10 cellular contexts compared by ENCODE assay signal in genomic region chr4:15233626-15234025, GRCh38.
DNase-seq lines count a peak whose midpoint lies in the region; ATAC-seq, FAIRE-seq and TF ChIP-seq lines count a peak whose summit lies in the region.
"Had no signal": no experiment of that assay in that cellular context is flagged by ENCODE, and none has a peak within 500 bp of the region (broad histone marks: within the 10 kb centered on the region; RNA-seq: fewer than 3 reads in every experiment).

No MANE protein-coding gene starts in this region.

- ATAC-seq in GM19395 (IDR thresholded peaks at IDR 0.05; ENCODE audit: unreplicated experiment) (peak; percentile 61), HG03342 (IDR thresholded peaks at IDR 0.05; ENCODE audit: unreplicated experiment) (no peak)

- peak; percentile 7 for DNase-seq in AG10803 (ENCODE audit: low read depth)
- peak; percentile 7 to 13 for DNase-seq in activated CD4-positive, alpha-beta T cell treated with anti-CD3 and anti-CD28 coated beads, Interleukin-2, amount 50 U/mL, for 48 hours
- DNase-seq in H54 (ENCODE audit: insufficient read length, low spot score): no peak
- no peak for DNase-seq in activated gamma-delta T cell (lab: John Stamatoyannopoulos, UW)
- no peak for DNase-seq in G401 (ENCODE audit: low spot score)
- DNase-seq: DMS79 had no signal

- 96 to 98% methylated on average over 5 of the region's 5 CpGs for WGBS in mesodermal cell (ENCODE audit: insufficient coverage in 2 of 2), 2 experiments

- no peak for FAIRE-seq in H54 (lab: Jason Lieb, UNC)

- H3K4me1 ChIP-seq in mesodermal cell (ENCODE audit: control insufficient read depth, insufficient read depth, low read length, poor library complexity, severe bottlenecking): peaks cover 21% of the 10 kb centered on the region
- H3K4me1 ChIP-seq: HAP-1 had no signal

- H3K36me3 ChIP-seq in mesodermal cell (ENCODE audit: control insufficient read depth, insufficient read depth, low read length): no peaks in the 10 kb centered on the region
- H3K36me3 ChIP-seq: HAP-1 had no signal

- H3K4me3 ChIP-seq in AG10803 (ENCODE audit: low read length): no peak overlapping the region
- no peak overlapping the region for H3K4me3 ChIP-seq in mesodermal cell (ENCODE audit: extremely low read depth, insufficient read depth, low read length, poor library complexity, severe bottlenecking)
- H3K4me3 ChIP-seq: HAP-1 had no signal

- TF ChIP-seq CTCF in AG10803 (conservative IDR thresholded peaks at IDR 0.05; ENCODE audit: low read length): no peak

- no peaks in the 10 kb centered on the region for H3K9me3 ChIP-seq in mesodermal cell (ENCODE audit: control insufficient read depth, low read length)
- H3K9me3 ChIP-seq: HAP-1 had no signal

- in situ Hi-C loops in G401 (cut with HindIII; ENCODE audit: low sequenced_read_pairs): no loop called here

- no peak for TF ChIP-seq POLR2A in H54 (IDR thresholded peaks at IDR 0.05; ENCODE audit: low read depth, low read length)

- peak overlapping the region; percentile 86 for H3K27ac ChIP-seq in mesodermal cell (ENCODE audit: low read depth, low read length, severe bottlenecking)

Comparison
In these comparisons a context has a peak if more than half of its experiments do, and no peak if none do; other contexts are left out.
1. DNase-seq: peak in AG10803 (single experiment) and activated CD4-positive, alpha-beta T cell treated with anti-CD3 and anti-CD28 coated beads, Interleukin-2, amount 50 U/mL, for 48 hours (2 of 2); none in H54 (single experiment), activated gamma-delta T cell (single experiment) and G401 (single experiment).